Comparison of ENCODE assay signal across 13 cellular contexts in genomic region chr2:66813976-66814375, GRCh38.
DNase-seq lines count a peak whose midpoint lies in the region; ATAC-seq, FAIRE-seq and TF ChIP-seq lines count a peak whose summit lies in the region.
"Had no signal": no experiment of that assay in that cellular context is flagged by ENCODE, and none has a peak within 500 bp of the region (broad histone marks: within the 10 kb centered on the region; RNA-seq: fewer than 3 reads in every experiment).

No MANE protein-coding gene starts in this region.

- WGBS in sigmoid colon, 2 donors, result 56 to 70% methylated on average over 2 of the region's 2 CpGs
- WGBS in small intestine, 3 donors, result 64 to 79% (median 71%) methylated on average over 2 of the region's 2 CpGs

- FAIRE-seq in small intestine (lab: Jason Lieb, UNC), result no peak

- H3K9me3 ChIP-seq in sigmoid colon (no peaks in the 10 kb centered on the region), small intestine (ENCODE audit: control insufficient read depth, low read depth) (no peaks in the 10 kb centered on the region), lower lobe of right lung (peaks cover 8% of the 10 kb centered on the region)

- H3K4me1 ChIP-seq in sigmoid colon (peaks cover 0 to 42% (median 13%) of the 10 kb centered on the region in 4 donors), small intestine (ENCODE audit: control insufficient read depth in 2 of 2, insufficient read depth in 1 of 2, low read depth in 1 of 2, low read length in 1 of 2) (no peaks in the 10 kb centered on the region), lower lobe of right lung (no peaks in the 10 kb centered on the region)

- peak; percentile 71 for DNase-seq in EH (ENCODE audit: low read depth)
- DNase-seq in M059J (ENCODE audit: low read depth), result peak; percentile 7
- DNase-seq in hepatic stellate cell (ENCODE audit: low spot score), result peak; percentile 4
- DNase-seq in sigmoid colon, result no peak
- DNase-seq in small intestine, result no peak
- no peak for DNase-seq in C1 segment of cervical spinal cord (lab: John Stamatoyannopoulos, UW)
- DNase-seq in T-cell, result no peak
- DNase-seq in lower lobe of right lung, result no peak
- DNase-seq: DMS153, NCI-H1092 treated with DMSO at 0.1 percent for 48 hours, NCI-H1694 had no signal

- H3K36me3 ChIP-seq in sigmoid colon (no peaks in the 10 kb centered on the region), small intestine (ENCODE audit: control insufficient read depth in 2 of 2, insufficient read depth in 2 of 2, low read length in 2 of 2) (no peaks in the 10 kb centered on the region), lower lobe of right lung (no peaks in the 10 kb centered on the region)

- no peak overlapping the region for H3K4me3 Mint-ChIP-seq in T-cell

- POLR2A ChIA-PET in T-cell (lab: Charles Lee), result no interaction called here

- TF ChIP-seq EP300 in sigmoid colon (IDR thresholded peaks at IDR 0.05), result peak in 1 of 4 donors; percentile 22

- TF ChIP-seq CTCF in sigmoid colon (IDR thresholded peaks at IDR 0.05) (no peak), lower lobe of right lung (IDR thresholded peaks at IDR 0.05) (no peak)

- TF ChIP-seq POLR2A in sigmoid colon (IDR thresholded peaks at IDR 0.05), result no peak

- CTCF ChIA-PET in T-cell (lab: Charles Lee), result no interaction called here

- H3K36me3 Mint-ChIP-seq in T-cell, result no peaks in the 10 kb centered on the region

- no peaks in the 10 kb centered on the region for H3K4me1 Mint-ChIP-seq in T-cell

- no peak overlapping the region for H3K27ac Mint-ChIP-seq in T-cell

- H3K27ac ChIP-seq in sigmoid colon (peak overlapping the region; percentile 7 to 85 (median 80)), small intestine (ENCODE audit: low read depth in 1 of 2, low read length in 1 of 2) (no peak overlapping the region), lower lobe of right lung (no peak overlapping the region)
- H3K27ac ChIP-seq: C4-2B had no signal

- intact Hi-C loops in sigmoid colon (cut with DNase I), result loop anchor here (5.0 to 10.0 kb wide), 3 partner anchors 38 to 151 kb away; no protein-coding TSS in a partner anchor
- intact Hi-C loops in lower lobe of right lung (cut with DNase I), result no loop called here

- no peaks in the 10 kb centered on the region for H3K27me3 Mint-ChIP-seq in T-cell

- H3K4me3 ChIP-seq in sigmoid colon (no peak overlapping the region), small intestine (ENCODE audit: low read depth in 1 of 2, low read length in 2 of 2) (no peak overlapping the region), lower lobe of right lung (no peak overlapping the region)

- H3K27me3 ChIP-seq in sigmoid colon, result no peaks in the 10 kb centered on the region
- H3K27me3 ChIP-seq in small intestine (ENCODE audit: control insufficient read depth in 2 of 2, insufficient read depth in 2 of 2, low read length in 2 of 2), result no peaks in the 10 kb centered on the region
- no peaks in the 10 kb centered on the region for H3K27me3 ChIP-seq in lower lobe of right lung (ENCODE audit: low read depth)

- no peak for ATAC-seq in T-cell (replicated peaks in 1 of 4)
- no peak for ATAC-seq in lower lobe of right lung
- ATAC-seq: HCT116 had no signal

- peaks cover 0 to 10% (median 6%) of the 10 kb centered on the region in 3 donors for H3K9me3 Mint-ChIP-seq in T-cell

Comparison
In these comparisons a context has a peak if more than half of its experiments do, and no peak if none do; other contexts are left out.
1. DNase-seq: peak in EH (single experiment), M059J (single experiment) and hepatic stellate cell (single experiment); none in sigmoid colon (single experiment), small intestine (single experiment), C1 segment of cervical spinal cord (0 of 14), T-cell (0 of 34) and lower lobe of right lung (single experiment).
2. H3K27ac ChIP-seq: peak in sigmoid colon (4 of 4); none in small intestine (0 of 2) and lower lobe of right lung (single experiment).